ENCODE assay signal across 21 cellular contexts in genomic region chr13:87553142-87553541, GRCh38.
A peak's percentile ranks its signal among the peaks of the same experiment; 100 is the strongest.
DNase-seq lines count a peak whose midpoint lies in the region; ATAC-seq, FAIRE-seq and TF ChIP-seq lines count a peak whose summit lies in the region.
"Had no signal": no experiment of that assay in that cellular context is flagged by ENCODE, and none has a peak within 500 bp of the region (broad histone marks: within the 10 kb centered on the region; RNA-seq: fewer than 3 reads in every experiment).

No MANE protein-coding gene starts in this region.

- no peaks in the 10 kb centered on the region for H3K4me1 ChIP-seq in GM12878 (ENCODE audit: control insufficient read depth, insufficient read depth, low read length)
- H3K4me1 ChIP-seq: A549; BLaER1 treated with 17β-estradiol and CSF1 and Interleukin-3, amounts not matched to agents 10 nM and 100 nM; Caco-2 had no signal

- TF ChIP-seq RAD21 in GM12878 (IDR thresholded peaks at IDR 0.05; ENCODE audit: insufficient read depth, low read depth, low read length) = no peak

- CTCF ChIA-PET in GM12878 (lab: Yijun Ruan, JAX) = no interaction called here

- H2AFZ ChIP-seq in GM12878 (ENCODE audit: control insufficient read depth, low read depth, low read length) = no peak overlapping the region

- H3K9me3 ChIP-seq in GM12878 (replicated peaks; ENCODE audit: control insufficient read depth, insufficient read depth, low read length) = no peaks in the 10 kb centered on the region
- H3K9me3 ChIP-seq: A549; BLaER1 treated with 17β-estradiol and CSF1 and Interleukin-3, amounts not matched to agents 10 nM and 100 nM; Caco-2 had no signal

- TF ChIP-seq POLR2A in H54 (IDR thresholded peaks at IDR 0.05; ENCODE audit: low read depth, low read length) (no peak), GM12878 (IDR thresholded peaks at IDR 0.05; ENCODE audit: low read depth, low read length) (no peak)

- intact Hi-C loops in GM12878 (cut with micrococcal nuclease; ENCODE audit: unreplicated experiment) = no loop called here

- no peaks in the 10 kb centered on the region for H3K27me3 ChIP-seq in GM12878 (replicated peaks in 1 of 2; ENCODE audit: control insufficient read depth in 2 of 2, insufficient read depth in 2 of 2, low read length in 1 of 2)
- H3K27me3 ChIP-seq: BLaER1 treated with 17β-estradiol and CSF1 and Interleukin-3, amounts not matched to agents 10 nM and 100 nM had no signal

- in situ Hi-C loops in GM12878 (cut with MboI) = no loop called here

- H3K79me2 ChIP-seq in GM12878 (ENCODE audit: control insufficient read depth, insufficient read depth, low read length) = no peaks in the 10 kb centered on the region

- FAIRE-seq in A204.1 (lab: Jason Lieb, UNC) = peak; percentile 63
- FAIRE-seq in G401.6 (lab: Jason Lieb, UNC) = peak; percentile 83
- peak; percentile 6 for FAIRE-seq in H54 (lab: Jason Lieb, UNC)
- no peak for FAIRE-seq in GM12878 (lab: Jason Lieb, UNC)
- FAIRE-seq: A549, D721Med, GM12891 had no signal

- RAD21 ChIA-PET in GM12878 (lab: Charles Lee; ENCODE audit: unreplicated experiment) = interaction anchor here (6.0 kb wide), 1 partner anchor 17 kb away, joined by 34 read pairs; no protein-coding TSS in a partner anchor

- H3K27ac ChIP-seq in GM12878 (ENCODE audit: control insufficient read depth, insufficient read depth) = no peak overlapping the region
- H3K27ac ChIP-seq: A549; BLaER1 treated with 17β-estradiol and CSF1 and Interleukin-3, amounts not matched to agents 10 nM and 100 nM; C4-2B had no signal

- WGBS in GM12878 (ENCODE audit: insufficient coverage, insufficient replicate concordance, low lambda C conversion rate, missing lambda C conversion rate) = 72% methylated on average over 3 of the region's 3 CpGs

- no peak overlapping the region for H3K4me2 ChIP-seq in GM12878 (ENCODE audit: control insufficient read depth, insufficient read depth)
- H3K4me2 ChIP-seq: A549; BLaER1 treated with 17β-estradiol and CSF1 and Interleukin-3, amounts not matched to agents 10 nM and 100 nM had no signal

- ATAC-seq in GM12878 (peak; percentile 71), HG02938 (IDR thresholded peaks at IDR 0.05; ENCODE audit: unreplicated experiment) (no peak), GM18868 (IDR thresholded peaks at IDR 0.05; ENCODE audit: unreplicated experiment) (no peak), GM21390 (IDR thresholded peaks at IDR 0.05; ENCODE audit: unreplicated experiment) (no peak), GM18517 (IDR thresholded peaks at IDR 0.05; ENCODE audit: unreplicated experiment) (no peak)
- ATAC-seq: A549; CD8-positive, alpha-beta T cell had no signal

- H3K9ac ChIP-seq in GM12878 (ENCODE audit: control insufficient read depth, insufficient read depth, low read length) = no peak overlapping the region
- H3K9ac ChIP-seq: BLaER1 treated with 17β-estradiol and CSF1 and Interleukin-3, amounts not matched to agents 10 nM and 100 nM had no signal

- H3K4me3 ChIP-seq in GM12878 = no peak overlapping the region
- H3K4me3 ChIP-seq: A549; BLaER1 treated with 17β-estradiol and CSF1 and Interleukin-3, amounts not matched to agents 10 nM and 100 nM had no signal

- POLR2A ChIA-PET in GM12878 (lab: Charles Lee) = interaction anchor here (1.1 kb wide), 1 partner anchor 16 kb away, joined by 5 read pairs; no protein-coding TSS in a partner anchor

- no TSS peak for BruUV-seq in GM12878 (replicated peaks; lab: Mats Ljungman, UMichigan)

- H4K20me1 ChIP-seq in GM12878 (ENCODE audit: control insufficient read depth, insufficient read depth) = no peaks in the 10 kb centered on the region
- H4K20me1 ChIP-seq: BLaER1 treated with 17β-estradiol and CSF1 and Interleukin-3, amounts not matched to agents 10 nM and 100 nM had no signal

- SMC1A ChIA-PET in GM12878 (lab: Charles Lee; ENCODE audit: uncharacterized antibody, unreplicated experiment) = interaction anchor here (1.5 to 6.9 kb wide), 3 partner anchors 9 to 29 kb away, joined by 3 to 62 read pairs (median 4); no protein-coding TSS in a partner anchor

- H3K36me3 ChIP-seq in GM12878 (ENCODE audit: control insufficient read depth in 2 of 2, insufficient read depth in 2 of 2, low read length in 1 of 2) = no peaks in the 10 kb centered on the region
- H3K36me3 ChIP-seq: BLaER1 treated with 17β-estradiol and CSF1 and Interleukin-3, amounts not matched to agents 10 nM and 100 nM had no signal

- DNase-seq in H54 (ENCODE audit: insufficient read length, low spot score) (no peak), GM12878 (ENCODE audit: low read depth, low spot score) (no peak)
- DNase-seq: 8988T; AML-193; Caco-2; Calu3; CD4-positive, alpha-beta T cell; CD8-positive, alpha-beta T cell; DMS79 treated with DMSO at 0.1 percent for 48 hours; GDM1 had no signal

- TF ChIP-seq EP300 in GM12878 (IDR thresholded peaks at IDR 0.05; ENCODE audit: borderline replicate concordance in 1 of 2, control insufficient read depth in 1 of 2, low read depth in 2 of 2, low read length in 2 of 2) = no peak

- TF ChIP-seq CTCF in GM12878 (IDR thresholded peaks at IDR 0.05 in 2 of 3, conservative IDR thresholded peaks at IDR 0.05 in 1 of 3; ENCODE audit: control insufficient read depth in 2 of 3, extremely low read depth in 1 of 3, insufficient read depth in 1 of 3, low read depth in 3 of 3, low read length in 3 of 3) = no peak

TF ChIP-seq in GM12878, 131 proteins besides CTCF, POLR2A, EP300 and RAD21:
- TF ChIP-seq DPF2 (IDR thresholded peaks at IDR 0.05) = no peak
- 0 out of 2 replicates have a peak, but pooled peaks have one; percentile 47 for TF ChIP-seq MLLT1 (IDR thresholded peaks at IDR 0.05)
- peak; percentile 12; the same call in 1 of the 2 replicates for TF ChIP-seq MTA2 (IDR thresholded peaks at IDR 0.05; ENCODE audit: low read depth)
TF ChIP-seq in GM12878: peak in this region for 2.
